ENCODE assay signal across 22 cellular contexts in genomic region chr10:77077546-77077945, GRCh38.
"Had no signal": no experiment of that assay in that cellular context is flagged by ENCODE, and none has a peak within 500 bp of the region (broad histone marks: within the 10 kb centered on the region; RNA-seq: fewer than 3 reads in every experiment).

No MANE protein-coding gene starts in this region.

- H3K36me3 ChIP-seq: heart right ventricle, left lung, lower lobe of right lung had no signal

- H3K27ac ChIP-seq: coronary artery, dorsolateral prefrontal cortex, esophagus squamous epithelium, gastrocnemius medialis, heart right ventricle, left lung, lower lobe of right lung had no signal

- H3K27me3 ChIP-seq: dorsolateral prefrontal cortex, esophagus squamous epithelium, gastrocnemius medialis, heart right ventricle, left lung had no signal

- DNase-seq: dermis blood vessel endothelial cell; dorsolateral prefrontal cortex; effector CD4-positive, alpha-beta T cell; effector memory CD4-positive, alpha-beta T cell; esophagus squamous epithelium; foreskin fibroblast; foreskin melanocyte; gastrocnemius medialis; glutamatergic neuron; heart right ventricle; hippocampal formation; left cardiac atrium; left lung; left ventricle myocardium superior; lower lobe of right lung; mesenchymal stem cell; mucosa of descending colon had no signal

- H3K9me3 ChIP-seq: esophagus squamous epithelium, gastrocnemius medialis, heart right ventricle, left lung, lower lobe of right lung, mucosa of descending colon had no signal

- FAIRE-seq: colon, endothelial cell of umbilical vein, islet of Langerhans, keratinocyte had no signal

- H3K4me3 ChIP-seq: coronary artery, dorsolateral prefrontal cortex, esophagus squamous epithelium, gastrocnemius medialis, heart right ventricle, left lung, lower lobe of right lung, mucosa of descending colon had no signal

- ATAC-seq: gastrocnemius medialis, heart right ventricle, left cardiac atrium, left lung, left ventricle myocardium superior, lower lobe of right lung, mucosa of descending colon had no signal

- H3K4me1 ChIP-seq: gastrocnemius medialis had no signal
